ENCODE assay signal across 14 cellular contexts in the genomic region with DNA sequence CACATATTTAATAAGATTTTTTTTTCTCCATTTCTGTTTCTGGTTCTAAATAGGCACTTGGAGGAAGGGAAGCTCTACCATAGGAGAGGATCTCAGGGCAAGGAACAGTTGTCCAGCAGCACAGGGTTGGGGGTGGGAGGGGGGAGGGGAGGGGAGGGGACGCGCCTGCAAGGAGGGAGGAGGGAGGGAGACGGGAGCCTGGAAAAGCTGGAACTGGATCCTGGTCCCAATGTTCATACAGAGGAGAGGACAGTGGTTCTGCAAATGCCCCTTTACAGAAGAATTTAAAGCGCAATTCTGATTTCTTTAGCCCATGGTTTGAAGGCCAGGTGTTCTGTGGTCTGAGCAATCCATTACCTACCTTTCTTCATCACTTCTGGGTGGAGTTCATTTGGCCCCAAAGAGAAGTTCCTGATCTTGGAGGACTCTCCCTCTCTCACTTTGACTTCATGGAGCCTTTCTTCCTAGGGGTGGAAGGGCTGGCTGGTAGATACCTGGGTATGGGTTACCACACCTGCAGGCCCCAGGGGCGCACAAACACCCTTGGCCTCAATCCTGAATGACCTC.
A peak's percentile ranks its signal among the peaks of the same experiment; 100 is the strongest.
DNase-seq lines count a peak whose midpoint lies in the region; ATAC-seq and TF ChIP-seq lines count a peak whose summit lies in the region.
"Had no signal": no experiment of that assay in that cellular context is flagged by ENCODE, and none has a peak within 500 bp of the region (broad histone marks: within the 10 kb centered on the region; RNA-seq: fewer than 3 reads in every experiment).

No MANE protein-coding gene starts in this region.

- H3K36me3 ChIP-seq in endodermal cell (ENCODE audit: control insufficient read depth, insufficient read depth, low read length): no peaks in the 10 kb centered on the region

- no peak overlapping the region for H3K9ac ChIP-seq in endodermal cell (ENCODE audit: extremely low read depth, low read length, poor library complexity, severe bottlenecking)

- no peak for ATAC-seq in GM21515 (IDR thresholded peaks at IDR 0.05; ENCODE audit: unreplicated experiment)
- ATAC-seq: left colon, T-cell had no signal

- no peak overlapping the region for H3K4me3 Mint-ChIP-seq in endodermal cell
- no peak overlapping the region for H3K4me3 Mint-ChIP-seq in neural crest cell
- H3K4me3 Mint-ChIP-seq in osteocyte (ENCODE audit: unreplicated experiment): no peak overlapping the region
- H3K4me3 Mint-ChIP-seq: activated CD4-positive, alpha-beta T cell treated with anti-CD3 and anti-CD28 coated beads, Interleukin-2, amount 10 ng/mL, durations not matched to agents 24 days and 14 days; T-cell had no signal

- 83 to 90% methylated on average over 1 to 3 of the region's 5 CpGs for WGBS in endodermal cell (ENCODE audit: insufficient coverage in 1 of 2, insufficient read length in 1 of 2), 2 experiments

- H3K4me3 ChIP-seq in endodermal cell (ENCODE audit: low read length): no peak overlapping the region

- H3K9me3 Mint-ChIP-seq in endodermal cell: no peaks in the 10 kb centered on the region
- H3K9me3 Mint-ChIP-seq in neural crest cell: no peaks in the 10 kb centered on the region
- no peaks in the 10 kb centered on the region for H3K9me3 Mint-ChIP-seq in osteocyte (ENCODE audit: unreplicated experiment)
- H3K9me3 Mint-ChIP-seq: activated CD4-positive, alpha-beta T cell treated with anti-CD3 and anti-CD28 coated beads, Interleukin-2, amount 10 ng/mL, durations not matched to agents 24 days and 14 days; T-cell had no signal

- H3K27ac Mint-ChIP-seq in endodermal cell: no peak overlapping the region
- no peak overlapping the region for H3K27ac Mint-ChIP-seq in neural crest cell (ENCODE audit: unreplicated experiment)
- no peak overlapping the region for H3K27ac Mint-ChIP-seq in osteocyte (ENCODE audit: unreplicated experiment)
- H3K27ac Mint-ChIP-seq: activated CD4-positive, alpha-beta T cell treated with anti-CD3 and anti-CD28 coated beads, Interleukin-2, amount 10 ng/mL, durations not matched to agents 24 days and 14 days; T-cell had no signal

- H3K27me3 ChIP-seq in endodermal cell (ENCODE audit: control insufficient read depth, insufficient read depth, low read length, poor library complexity, severe bottlenecking): no peaks in the 10 kb centered on the region

- no peak overlapping the region for H3K27ac ChIP-seq in endodermal cell (ENCODE audit: low read depth, low read length)
- H3K27ac ChIP-seq: C4-2B had no signal

- H3K4me1 Mint-ChIP-seq in endodermal cell (peaks cover 15% of the 10 kb centered on the region), neural crest cell (peaks cover 23% of the 10 kb centered on the region), osteocyte (ENCODE audit: unreplicated experiment) (peaks cover 16% of the 10 kb centered on the region)
- H3K4me1 Mint-ChIP-seq: activated CD4-positive, alpha-beta T cell treated with anti-CD3 and anti-CD28 coated beads, Interleukin-2, amount 10 ng/mL, durations not matched to agents 24 days and 14 days; T-cell had no signal

- TF ChIP-seq CTCF in endodermal cell (conservative IDR thresholded peaks at IDR 0.05): no peak
- no peak for TF ChIP-seq CTCF in neural crest cell (conservative IDR thresholded peaks at IDR 0.05)
- no peak for TF ChIP-seq CTCF in osteocyte (IDR thresholded peaks at IDR 0.05)

- no peaks in the 10 kb centered on the region for H3K4me1 ChIP-seq in endodermal cell (ENCODE audit: control insufficient read depth, insufficient read depth, low read length)

- DNase-seq in HT1080 (ENCODE audit: low read depth) (peak; percentile 56), NCI-H82 (lab: John Stamatoyannopoulos, UW) (peak; percentile 70), endodermal cell (peak; percentile 83), neural crest cell (ENCODE audit: low read depth, low spot score) (peak; percentile 20), SW 1271 (lab: John Stamatoyannopoulos, UW) (no peak), osteocyte (ENCODE audit: extremely low spot score, unreplicated experiment) (no peak), GDM1 (lab: John Stamatoyannopoulos, UW) (no peak)
- DNase-seq: activated CD4-positive, alpha-beta T cell treated with anti-CD3 and anti-CD28 coated beads, Interleukin-2, amount 10 ng/mL, durations not matched to agents 24 days and 14 days; effector CD8-positive, alpha-beta T cell; GF-D8; left colon; T-cell had no signal

- no peaks in the 10 kb centered on the region for H3K9me3 ChIP-seq in endodermal cell (ENCODE audit: control insufficient read depth, low read length)

- H3K36me3 Mint-ChIP-seq in endodermal cell (ENCODE audit: low read depth): no peaks in the 10 kb centered on the region
- no peaks in the 10 kb centered on the region for H3K36me3 Mint-ChIP-seq in neural crest cell (ENCODE audit: low read depth)
- H3K36me3 Mint-ChIP-seq in osteocyte (ENCODE audit: unreplicated experiment): no peaks in the 10 kb centered on the region
- H3K36me3 Mint-ChIP-seq: T-cell had no signal

- H3K27me3 Mint-ChIP-seq in endodermal cell (ENCODE audit: insufficient read depth): no peaks in the 10 kb centered on the region
- no peaks in the 10 kb centered on the region for H3K27me3 Mint-ChIP-seq in neural crest cell (ENCODE audit: low read depth)
- H3K27me3 Mint-ChIP-seq in osteocyte (ENCODE audit: unreplicated experiment): no peaks in the 10 kb centered on the region

Comparison
In these comparisons a context has a peak if more than half of its experiments do, and no peak if none do; other contexts are left out.
1. DNase-seq: peak in HT1080 (single experiment), NCI-H82 (single experiment), endodermal cell (single experiment) and neural crest cell (single experiment); none in SW 1271 (0 of 2), osteocyte (single experiment) and GDM1 (single experiment).